7 cellular contexts compared by ENCODE assay signal in the genomic region with DNA sequence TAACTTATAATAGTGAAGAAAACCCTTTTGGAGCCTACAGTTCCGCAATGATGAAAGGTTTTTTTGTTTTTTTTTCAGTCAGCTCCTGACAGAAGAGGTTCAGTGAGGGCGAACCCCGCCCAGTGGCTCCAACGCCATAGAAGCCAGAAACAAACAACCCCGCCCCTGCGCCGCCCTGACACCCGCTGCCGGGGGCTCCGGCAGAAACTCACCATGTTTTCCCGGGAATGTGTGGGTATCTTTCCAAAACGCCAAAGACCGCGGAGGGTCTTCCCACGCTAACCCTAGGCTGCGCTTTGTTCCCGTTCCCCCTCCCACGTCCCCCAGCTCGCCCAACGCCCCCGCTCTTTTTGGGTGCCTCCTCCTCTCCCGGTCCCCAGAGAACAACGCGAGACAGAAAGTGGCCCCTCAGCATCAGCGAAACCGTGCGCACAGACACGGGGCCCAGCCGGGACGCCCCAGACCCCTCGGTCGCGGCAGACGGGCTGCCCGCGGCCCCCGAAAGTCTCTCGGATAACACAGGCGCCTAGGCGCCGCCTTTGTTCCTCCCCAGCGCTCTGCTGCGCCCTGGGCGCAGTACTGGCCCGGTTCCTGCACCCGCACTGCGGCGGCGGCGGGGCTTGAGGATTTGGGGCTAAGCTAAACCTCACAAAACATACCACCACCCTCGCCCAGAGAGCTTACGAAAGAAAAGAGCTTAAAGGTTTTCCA. TPM values are rescaled to one million over a fixed set of nuclear protein-coding genes. Genes with fewer than 3 reads are reported as not detected.
DNase-seq lines count a peak whose midpoint lies in the region; TF ChIP-seq lines count a peak whose summit lies in the region.

No MANE protein-coding gene starts in this region.

- peaks cover 27% of the 10 kb centered on the region for H3K4me1 Mint-ChIP-seq in HFFc6 (ENCODE audit: low read depth)

- in situ Hi-C loops in GM13976 (cut with MboI; ENCODE audit: low sequenced_read_pairs, unreplicated experiment): no loop called here

- intact Hi-C loops in breast epithelium (cut with DNase I; ENCODE audit: low total_unique reads): no loop called here

- H3K36me3 ChIP-seq in WERI-Rb-1 (peaks cover 14% of the 10 kb centered on the region; the same call in 1 of the 2 replicates), breast epithelium (no peaks in the 10 kb centered on the region)

- peak overlapping the region; percentile 94 for H3K4me3 ChIP-seq in WERI-Rb-1 (ENCODE audit: low read depth, low read length)
- H3K4me3 ChIP-seq in breast epithelium: peak overlapping the region; percentile 78 to 80 (median 79)

- peaks cover 35% of the 10 kb centered on the region for H3K36me3 Mint-ChIP-seq in HFFc6 (ENCODE audit: low read depth)

- H3K4me3 Mint-ChIP-seq in HFFc6: peak overlapping the region; percentile 98

- no peaks in the 10 kb centered on the region for H3K4me1 ChIP-seq in breast epithelium

- H3K27ac ChIP-seq in WERI-Rb-1: peak overlapping the region; percentile 85
- H3K27ac ChIP-seq in breast epithelium: peak overlapping the region; percentile 97 to 98

- TF ChIP-seq POLR2A in breast epithelium (IDR thresholded peaks at IDR 0.05): peak; percentile 42

- H3K9me3 Mint-ChIP-seq in HFFc6: no peaks in the 10 kb centered on the region; the same call in 1 of the 2 replicates

- TF ChIP-seq CTCF in GM13976 (IDR thresholded peaks at IDR 0.05; ENCODE audit: borderline replicate concordance, control extremely low read depth, extremely low read depth, insufficient read depth, missing control alignments): no peak
- no peak for TF ChIP-seq CTCF in HFFc6 (IDR thresholded peaks at IDR 0.05)
- TF ChIP-seq CTCF in WERI-Rb-1 (IDR thresholded peaks at IDR 0.05; ENCODE audit: low read depth, low read length): no peak
- TF ChIP-seq CTCF in breast epithelium (IDR thresholded peaks at IDR 0.05): no peak

- peaks cover 16% of the 10 kb centered on the region for H3K27me3 Mint-ChIP-seq in HFFc6 (ENCODE audit: insufficient read depth)

- peak overlapping the region; percentile 98 for H3K27ac Mint-ChIP-seq in HFFc6

- peak; percentile 79 for DNase-seq in GM13976 (ENCODE audit: low spot score)
- peak; percentile 65 for DNase-seq in HFFc6
- peak; percentile 81 for DNase-seq in NAMALWA (ENCODE audit: low spot score)
- DNase-seq in WERI-Rb-1: peak; percentile 62
- peak; percentile 83 to 87 for DNase-seq in breast epithelium (ENCODE audit: low spot score in 2 of 2)
- DNase-seq in inferior parietal cortex (ENCODE audit: extremely low spot score): peak; percentile 77
- peak; percentile 46 to 70 for DNase-seq in stimulated activated CD4-positive, alpha-beta T cell treated with anti-CD3 and anti-CD28 coated beads, Interleukin-12 subunit alpha, Interleukin-12 subunit beta, amount 100 ng/mL, for 24 hours (ENCODE audit: low read depth in 2 of 2)

- H3K9me3 ChIP-seq in WERI-Rb-1 (ENCODE audit: severe bottlenecking): no peaks in the 10 kb centered on the region
- H3K9me3 ChIP-seq in breast epithelium: no peaks in the 10 kb centered on the region

- no peaks in the 10 kb centered on the region for H3K27me3 ChIP-seq in WERI-Rb-1 (ENCODE audit: insufficient read depth, low read depth, severe bottlenecking)
- H3K27me3 ChIP-seq in breast epithelium: no peaks in the 10 kb centered on the region

RNA-seq across cellular contexts. Expression of gene TUBA1A, which starts 0.5 kb away (rescaled TPM):
- total RNA-seq in HFFc6 (2021; fragmentation: NEBNext Ultra II Directional; extraction: Animal tissue kit (Norgen Biotek cat#: 25700)): 100 to 1,000 TPM; 227 to 300 (median 257) TPM
- 100 to 1,000 TPM; 133 to 215 (median 150) TPM for total RNA-seq in breast epithelium

RNA-seq across cellular contexts. Expression of gene TUBA1B, which starts 57.2 kb away (rescaled TPM):
- 1,000 to 10,000 TPM; 1,208 to 2,585 (median 2,279) TPM for total RNA-seq in HFFc6 (2021; fragmentation: NEBNext Ultra II Directional; extraction: Animal tissue kit (Norgen Biotek cat#: 25700))
- 100 to 1,000 TPM; 329 to 646 (median 567) TPM for total RNA-seq in breast epithelium

Comparison
In these comparisons a context has a peak if more than half of its experiments do, and no peak if none do; other contexts are left out.
1. Peak in every context shown above with its lines: DNase-seq, H3K4me3 ChIP-seq and H3K27ac ChIP-seq.